20 cellular contexts compared by ENCODE assay signal in the genomic region with DNA sequence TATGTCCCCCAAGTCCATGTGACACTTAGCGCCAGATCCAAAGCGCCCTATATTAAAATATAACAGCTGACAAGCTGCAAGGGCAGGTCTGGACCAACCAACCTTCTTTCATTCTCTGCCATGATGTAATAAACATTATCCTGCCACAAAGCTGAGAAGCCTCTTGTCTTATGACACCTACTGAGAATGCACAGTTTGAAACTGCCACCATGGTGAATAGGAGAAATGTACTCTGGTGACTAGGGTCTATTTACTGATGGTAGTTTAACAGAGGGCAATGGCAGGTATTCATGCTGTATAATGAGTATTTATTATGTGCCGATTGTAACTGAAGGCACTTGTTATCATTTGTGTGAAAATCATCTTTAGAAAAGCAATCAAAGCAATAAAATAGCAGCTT.
"Had no signal": no experiment of that assay in that cellular context is flagged by ENCODE, and none has a peak within 500 bp of the region (broad histone marks: within the 10 kb centered on the region; RNA-seq: fewer than 3 reads in every experiment).

No MANE protein-coding gene starts in this region.

- DNase-seq: dorsolateral prefrontal cortex; effector CD8-positive, alpha-beta T cell; heart left ventricle; hippocampal formation; left colon; left ventricle myocardium superior; mesenchymal stem cell; midbrain; right lobe of liver; stimulated activated CD4-positive, alpha-beta T cell treated with anti-CD3 and anti-CD28 coated beads, Interleukin-4, amount 100 ng/mL, for 1 hour; tibial artery; upper lobe of left lung; uterus had no signal

- ATAC-seq: esophagus mucosa; heart left ventricle; left colon; left ventricle myocardium superior; natural killer cell treated with Interleukin-12 subunit alpha and Interleukin-12 subunit beta and Interleukin-15 and Interleukin-18, amount 100 ng/mL, for 72 hours; right lobe of liver; stimulated activated memory B cell treated with anti-CD40 and anti-IgM and Interleukin-4, amounts not matched to agents 10 μg/mL and 1 μg/mL and 100 μg/mL, for 72 hours had no signal

- H3K9me3 ChIP-seq: heart left ventricle, prostate gland, right lobe of liver, tibial artery, upper lobe of left lung had no signal

- H3K9me3 Mint-ChIP-seq: stimulated activated naive CD8-positive, alpha-beta T cell treated with anti-CD3 and anti-CD28 coated beads, Interleukin-15, Interleukin-2, amounts not matched to agents 100 ng/mL and 50 ng/mL, for 24 hours had no signal

- H3K27ac ChIP-seq: dorsolateral prefrontal cortex, heart left ventricle, parathyroid adenoma, prostate gland, right lobe of liver, tibial artery, upper lobe of left lung, uterus had no signal

- H3K4me1 ChIP-seq: parathyroid adenoma, prostate gland, right lobe of liver, tibial artery, upper lobe of left lung, uterus had no signal

- H3K36me3 ChIP-seq: heart left ventricle, prostate gland, right lobe of liver, tibial artery, upper lobe of left lung had no signal

- H3K4me1 Mint-ChIP-seq: stimulated activated memory B cell treated with anti-CD40 and anti-IgM and Interleukin-4, amounts not matched to agents 10 μg/mL and 1 μg/mL and 100 μg/mL, for 72 hours had no signal

- H3K27ac Mint-ChIP-seq: natural killer cell treated with Interleukin-12 subunit alpha and Interleukin-12 subunit beta and Interleukin-15 and Interleukin-18, amount 100 ng/mL, for 72 hours; stimulated activated memory B cell treated with anti-CD40 and anti-IgM and Interleukin-4, amounts not matched to agents 10 μg/mL and 1 μg/mL and 100 μg/mL, for 72 hours; stimulated activated naive CD8-positive, alpha-beta T cell treated with anti-CD3 and anti-CD28 coated beads, Interleukin-15, Interleukin-2, amounts not matched to agents 100 ng/mL and 50 ng/mL, for 24 hours had no signal

- H3K4me3 Mint-ChIP-seq: natural killer cell treated with Interleukin-12 subunit alpha and Interleukin-12 subunit beta and Interleukin-15 and Interleukin-18, amount 100 ng/mL, for 72 hours; stimulated activated memory B cell treated with anti-CD40 and anti-IgM and Interleukin-4, amounts not matched to agents 10 μg/mL and 1 μg/mL and 100 μg/mL, for 72 hours; stimulated activated naive CD8-positive, alpha-beta T cell treated with anti-CD3 and anti-CD28 coated beads, Interleukin-15, Interleukin-2, amounts not matched to agents 100 ng/mL and 50 ng/mL, for 24 hours had no signal

- H3K9ac ChIP-seq: parathyroid adenoma had no signal

- H3K27me3 ChIP-seq: dorsolateral prefrontal cortex, heart left ventricle, right lobe of liver, tibial artery, upper lobe of left lung, uterus had no signal

- H3K4me3 ChIP-seq: dorsolateral prefrontal cortex, heart left ventricle, lung, prostate gland, right lobe of liver, tibial artery, upper lobe of left lung, uterus had no signal

- H3K27me3 Mint-ChIP-seq: natural killer cell treated with Interleukin-12 subunit alpha and Interleukin-12 subunit beta and Interleukin-15 and Interleukin-18, amount 100 ng/mL, for 72 hours; stimulated activated memory B cell treated with anti-CD40 and anti-IgM and Interleukin-4, amounts not matched to agents 10 μg/mL and 1 μg/mL and 100 μg/mL, for 72 hours; stimulated activated naive CD8-positive, alpha-beta T cell treated with anti-CD3 and anti-CD28 coated beads, Interleukin-15, Interleukin-2, amounts not matched to agents 100 ng/mL and 50 ng/mL, for 24 hours had no signal

- H3K36me3 Mint-ChIP-seq: natural killer cell treated with Interleukin-12 subunit alpha and Interleukin-12 subunit beta and Interleukin-15 and Interleukin-18, amount 100 ng/mL, for 72 hours; stimulated activated memory B cell treated with anti-CD40 and anti-IgM and Interleukin-4, amounts not matched to agents 10 μg/mL and 1 μg/mL and 100 μg/mL, for 72 hours had no signal
